In genomic region chr19:9675358-9675901, GRCh38 we compare ENCODE assay signal across 8 cellular contexts. TPM values are rescaled to one million over a fixed set of nuclear protein-coding genes. Genes with fewer than 3 reads are reported as not detected.
DNase-seq lines count a peak whose midpoint lies in the region; ATAC-seq and TF ChIP-seq lines count a peak whose summit lies in the region.
"Not testable (repeated sequence)": the region's sequence is repeated elsewhere in the genome, so short reads cannot be mapped to it uniquely, and the experiment has no call there.

No MANE protein-coding gene starts in this region.

- not testable (repeated sequence) for H3K4me1 Mint-ChIP-seq in GM23338
- H3K4me1 Mint-ChIP-seq in activated CD8-positive, alpha-beta memory T cell treated with anti-CD3 and anti-CD28 coated beads, Interleukin-2, amount 10 ng/mL, durations not matched to agents 7 days and 5 days, result peaks cover 27% of the 10 kb centered on the region
- peaks cover 18 to 31% (median 22%) of the 10 kb centered on the region in 3 donors for H3K4me1 Mint-ChIP-seq in naive B cell

- not testable (repeated sequence) for TF ChIP-seq CTCF in BE2C (IDR thresholded peaks at IDR 0.05; ENCODE audit: low read depth, low read length); GM23338 (conservative IDR thresholded peaks at IDR 0.05; ENCODE audit: low read depth in 2 of 2)

- intact Hi-C loops in right cardiac atrium (cut with DNase I), result loop anchor here in 2 of 4 donors (5.0 to 10.0 kb wide), 2 partner anchors 92 to 109 kb away; partner anchors contain the start of gene ZNF846 (in 1 of the 2)

- H3K27me3 Mint-ChIP-seq in GM23338 (ENCODE audit: insufficient read depth, low read depth, poor library complexity), result peaks cover 21% of the 10 kb centered on the region
- not testable (repeated sequence) for H3K27me3 Mint-ChIP-seq in activated CD8-positive, alpha-beta memory T cell treated with anti-CD3 and anti-CD28 coated beads, Interleukin-2, amount 10 ng/mL, durations not matched to agents 7 days and 5 days; naive B cell

- peak overlapping the region; percentile 100 for H3K27ac Mint-ChIP-seq in GM23338
- H3K27ac Mint-ChIP-seq in activated CD8-positive, alpha-beta memory T cell treated with anti-CD3 and anti-CD28 coated beads, Interleukin-2, amount 10 ng/mL, durations not matched to agents 7 days and 5 days, result peak overlapping the region; percentile 98
- H3K27ac Mint-ChIP-seq in naive B cell, result peak overlapping the region; percentile 96 to 100 (median 99)

- H3K27ac ChIP-seq in GM23338 (ENCODE audit: low read depth) (peak overlapping the region; percentile 100), cingulate gyrus (ENCODE audit: low read depth, low read length) (peak overlapping the region; percentile 98), right cardiac atrium (ENCODE audit: low read length) (peak overlapping the region; percentile 96)

- ATAC-seq in GM23338, result peak; percentile 92
- not testable (repeated sequence) for ATAC-seq in activated CD8-positive, alpha-beta memory T cell treated with anti-CD3 and anti-CD28 coated beads, Interleukin-2, amount 10 ng/mL, durations not matched to agents 7 days and 5 days; right cardiac atrium; naive B cell (ENCODE audit: low read depth in 2 of 2)
- peak; percentile 76 for ATAC-seq in stimulated activated naive CD8-positive, alpha-beta T cell treated with anti-CD3 and anti-CD28 coated beads, Interleukin-15, Interleukin-2, amounts not matched to agents 100 U/mL and 50 U/mL, for 24 hours

- H3K4me3 ChIP-seq in BE2C (ENCODE audit: low read depth, low read length) (peak overlapping the region; percentile 97), GM23338 (peak overlapping the region; percentile 93), right cardiac atrium (ENCODE audit: low read length) (peak overlapping the region; percentile 89)

- CTCF ChIA-PET in activated CD8-positive, alpha-beta memory T cell treated with anti-CD3 and anti-CD28 coated beads, Interleukin-2, amount 10 ng/mL, durations not matched to agents 7 days and 5 days (lab: Charles Lee), result interaction anchor here (0.6 to 1.2 kb wide), 3 partner anchors 11 to 147 kb away, joined by 3 to 6 read pairs (median 4); no protein-coding TSS in a partner anchor

- H3K79me2 ChIP-seq in GM23338 (replicated peaks; ENCODE audit: insufficient read depth), result peaks cover 42% of the 10 kb centered on the region

- H3F3A ChIP-seq in GM23338 (replicated peaks; ENCODE audit: low read depth), result peaks cover 11% of the 10 kb centered on the region

- not testable (repeated sequence) for H2AFZ ChIP-seq in GM23338

- peaks cover 58% of the 10 kb centered on the region for H3K36me3 Mint-ChIP-seq in GM23338 (ENCODE audit: low read depth)
- peaks cover 47% of the 10 kb centered on the region for H3K36me3 Mint-ChIP-seq in activated CD8-positive, alpha-beta memory T cell treated with anti-CD3 and anti-CD28 coated beads, Interleukin-2, amount 10 ng/mL, durations not matched to agents 7 days and 5 days
- H3K36me3 Mint-ChIP-seq in naive B cell, result peaks cover 13 to 28% of the 10 kb centered on the region in 2 donors

- peak overlapping the region; percentile 85 for H3K4me2 ChIP-seq in GM23338

- H3K9me3 ChIP-seq in BE2C; right cardiac atrium (ENCODE audit: control insufficient read depth, low read length): not testable (repeated sequence)

- peaks cover 14% of the 10 kb centered on the region for H4K20me1 ChIP-seq in GM23338 (replicated peaks; ENCODE audit: insufficient read depth)

- not testable (repeated sequence) for H3K27me3 ChIP-seq in BE2C; GM23338 (ENCODE audit: insufficient read depth); right cardiac atrium (ENCODE audit: control insufficient read depth, insufficient read depth)

- 60% methylated on average over 20 of the region's 20 CpGs for WGBS in right cardiac atrium

- H3K4me3 Mint-ChIP-seq in GM23338 (peak overlapping the region; percentile 82), naive B cell (peak overlapping the region; percentile 89 to 100 (median 99))
- peak overlapping the region; percentile 92 for H3K4me3 Mint-ChIP-seq in activated CD8-positive, alpha-beta memory T cell treated with anti-CD3 and anti-CD28 coated beads, Interleukin-2, amount 10 ng/mL, durations not matched to agents 7 days and 5 days

- DNase-seq in BE2C; activated CD8-positive, alpha-beta memory T cell treated with anti-CD3 and anti-CD28 coated beads, Interleukin-2, amount 10 ng/mL, durations not matched to agents 7 days and 5 days; naive B cell; stimulated activated naive CD8-positive, alpha-beta T cell treated with anti-CD3 and anti-CD28 coated beads, Interleukin-15, Interleukin-2, amounts not matched to agents 100 U/mL and 50 U/mL, for 24 hours: not testable (repeated sequence)
- DNase-seq in GM23338 (ENCODE audit: low spot score) (peak; percentile 89), NCI-H82 treated with DMSO at 0.1 percent for 48 hours (lab: John Stamatoyannopoulos, UW; ENCODE audit: unreplicated experiment) (peak; percentile 56), right cardiac atrium (peak in 2 of 3 donors; percentile 31 to 55)

- not testable (repeated sequence) for H3K4me1 ChIP-seq in BE2C; right cardiac atrium (ENCODE audit: control insufficient read depth, insufficient read depth, low read length)
- H3K4me1 ChIP-seq in GM23338 (ENCODE audit: insufficient read depth), result peaks cover 19% of the 10 kb centered on the region

- H3K9me2 ChIP-seq in GM23338 (ENCODE audit: insufficient read depth), result not testable (repeated sequence)

- H3K36me3 ChIP-seq in BE2C (peaks cover 15% of the 10 kb centered on the region), GM23338 (ENCODE audit: insufficient read depth) (peaks cover 16% of the 10 kb centered on the region)

- peaks cover 61% of the 10 kb centered on the region for H3K9me3 Mint-ChIP-seq in GM23338
- peaks cover 23% of the 10 kb centered on the region for H3K9me3 Mint-ChIP-seq in activated CD8-positive, alpha-beta memory T cell treated with anti-CD3 and anti-CD28 coated beads, Interleukin-2, amount 10 ng/mL, durations not matched to agents 7 days and 5 days (ENCODE audit: low read depth)
- peaks cover 7 to 33% (median 18%) of the 10 kb centered on the region in 7 donors for H3K9me3 Mint-ChIP-seq in naive B cell

RNA-seq across cellular contexts. Expression of gene ZNF562, which starts 0.5 kb away (rescaled TPM):
- polyA plus RNA-seq in BE2C (2012; ENCODE audit: insufficient read depth, insufficient read length, low read depth), result 7.8 TPM
- 48.3 and 68.8 TPM in 2 replicates for total RNA-seq in GM23338 (2014; rRNA removed; shearing (Covaris generic))
- polyA plus RNA-seq in GM23338 (2016; fragmentation: Nextera tagmentation; extraction: Ambion mirVana) (11.2 and 15.6 TPM in 2 replicates), right cardiac atrium (7.5 TPM), naive B cell (ENCODE audit: low read depth in 6 of 6) (1 to 10 TPM in 5 of 6 donors, under 1 TPM in 1; 0.29 to 8.5 (median 6.0) TPM)
- total RNA-seq in activated CD8-positive, alpha-beta memory T cell treated with anti-CD3 and anti-CD28 coated beads, Interleukin-2, amount 10 ng/mL, durations not matched to agents 7 days and 5 days, result 10 to 100 TPM; 25.9 to 26.7 TPM
- total RNA-seq in right cardiac atrium, result 10 to 100 TPM; 23.9 to 29.5 (median 25.9) TPM

RNA-seq across cellular contexts. Expression of gene ZNF561, which starts 54.4 kb away (rescaled TPM):
- 33.3 TPM for polyA plus RNA-seq in BE2C (2012; ENCODE audit: insufficient read depth, insufficient read length, low read depth)
- total RNA-seq in GM23338 (2014; rRNA removed; shearing (Covaris generic)), result 69.9 and 71.1 TPM in 2 replicates
- polyA plus RNA-seq in GM23338 (2016; fragmentation: Nextera tagmentation; extraction: Ambion mirVana), result 20.5 and 22.7 TPM in 2 replicates
- total RNA-seq in activated CD8-positive, alpha-beta memory T cell treated with anti-CD3 and anti-CD28 coated beads, Interleukin-2, amount 10 ng/mL, durations not matched to agents 7 days and 5 days, result 10 to 100 TPM; 23.0 to 30.8 TPM
- 10 to 100 TPM; 20.3 to 24.5 (median 22.7) TPM for total RNA-seq in right cardiac atrium
- polyA plus RNA-seq in right cardiac atrium, result 10.1 TPM
- 10 to 100 TPM in 5 of 6 donors, 1 to 10 TPM in 1; 8.7 to 28.2 (median 13.1) TPM for polyA plus RNA-seq in naive B cell (ENCODE audit: low read depth in 6 of 6)
